1 cellular context compared by ENCODE assay signal in genomic region chr12:42812086-42812485, GRCh38.
TF ChIP-seq lines count a peak whose summit lies in the region.

No MANE protein-coding gene starts in this region.

TF ChIP-seq in HEK293, 187 proteins besides CTCF, POLR2A, EP300 and RAD21:
- 0 out of 2 replicates have a peak, but pooled peaks have one; percentile 18 for TF ChIP-seq REST (tag by site-specific recombination; IDR thresholded peaks at IDR 0.05)
- no peak for TF ChIP-seq ZBTB7A (tag by site-specific recombination; IDR thresholded peaks at IDR 0.05; ENCODE audit: low read depth)
- TF ChIP-seq ZNF19 (tag by site-specific recombination; IDR thresholded peaks at IDR 0.05; ENCODE audit: low read depth), result no peak
